Comparison of ENCODE assay signal across 1 cellular context in genomic region chr13:110323986-110324749, GRCh38.
TF ChIP-seq lines count a peak whose summit lies in the region.

No MANE protein-coding gene starts in this region.

TF ChIP-seq in H1, 55 proteins besides CTCF, POLR2A, EP300 and RAD21:
- no peak for TF ChIP-seq MAX (IDR thresholded peaks at IDR 0.05)
- TF ChIP-seq JUND (IDR thresholded peaks at IDR 0.05; ENCODE audit: low read length), result no peak
- no peak for TF ChIP-seq TEAD4 (IDR thresholded peaks at IDR 0.05; ENCODE audit: low read depth, low read length)
- TF ChIP-seq GTF2F1 (IDR thresholded peaks at IDR 0.05; ENCODE audit: borderline replicate concordance, low read depth, low read length), result no peak
- TF ChIP-seq MAFK (IDR thresholded peaks at IDR 0.05; ENCODE audit: low read depth, low read length), result no peak
- TF ChIP-seq SP2 (IDR thresholded peaks at IDR 0.05; ENCODE audit: low read length), result no peak
- TF ChIP-seq POLR2AphosphoS5 (IDR thresholded peaks at IDR 0.05; ENCODE audit: low read depth, low read length), result no peak
- no peak for TF ChIP-seq E2F6 (IDR thresholded peaks at IDR 0.05)
- TF ChIP-seq SIRT6 (IDR thresholded peaks at IDR 0.05; ENCODE audit: low read length), result no peak
